Comparison of ENCODE assay signal across 9 cellular contexts in the genomic region with DNA sequence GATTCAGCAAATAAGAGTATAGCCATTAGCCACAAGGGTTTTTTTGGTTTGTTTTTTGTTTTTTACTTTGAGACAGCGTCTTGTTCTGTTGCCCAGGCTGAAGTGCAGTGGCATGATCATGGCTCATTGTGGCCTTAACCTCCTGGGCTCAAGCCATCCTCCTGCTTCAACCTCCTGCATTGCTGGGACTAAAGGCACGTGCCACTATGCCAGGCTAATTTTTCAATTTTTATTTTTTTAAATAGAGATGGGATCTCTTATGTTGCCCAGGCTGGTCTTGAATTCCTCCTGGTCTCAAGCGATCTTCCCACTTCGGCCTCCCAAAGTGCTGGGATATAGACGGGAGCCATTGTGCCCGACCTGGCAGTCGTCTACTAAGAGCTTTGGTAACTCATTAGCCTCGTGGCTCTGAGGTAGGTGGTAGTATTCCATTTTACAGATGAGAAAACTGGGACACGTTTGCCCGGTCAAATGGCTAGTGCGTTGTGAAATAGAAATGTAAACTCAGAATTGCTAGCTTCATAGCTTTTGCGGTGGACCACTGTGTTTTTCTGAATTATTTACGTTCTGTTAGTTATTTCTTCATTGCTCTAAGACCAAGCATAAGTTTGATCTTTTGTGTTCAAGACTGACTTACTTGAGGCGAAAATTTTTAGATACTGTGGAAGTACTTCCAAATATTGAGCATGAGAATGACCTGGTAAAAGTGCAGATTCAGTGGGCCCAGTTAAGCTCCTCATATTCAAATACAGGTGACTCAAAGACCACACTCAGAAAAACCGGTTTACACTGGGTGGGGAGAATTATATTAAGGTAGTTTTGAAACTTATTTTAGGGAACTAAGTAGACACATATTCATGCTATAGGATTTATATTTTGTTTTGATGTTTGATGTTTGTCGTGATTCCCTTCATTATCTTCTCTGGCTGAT. TPM values are rescaled to one million over a fixed set of nuclear protein-coding genes. Genes with fewer than 3 reads are reported as not detected.
A peak's percentile ranks its signal among the peaks of the same experiment; 100 is the strongest.
DNase-seq lines count a peak whose midpoint lies in the region; ATAC-seq and TF ChIP-seq lines count a peak whose summit lies in the region.
"Had no signal": no experiment of that assay in that cellular context is flagged by ENCODE, and none has a peak within 500 bp of the region (broad histone marks: within the 10 kb centered on the region; RNA-seq: fewer than 3 reads in every experiment).

No MANE protein-coding gene starts in this region.

- H3K27ac Mint-ChIP-seq in dendritic cell treated with granulocyte-macrophage colony-stimulating factor and Interleukin-4, amounts not matched to agents 40 ng/mL and 50 ng/mL, for 4 days: peak overlapping the region; percentile 93
- peak overlapping the region; percentile 96 to 98 for H3K27ac Mint-ChIP-seq in natural killer cell

- H3K36me3 Mint-ChIP-seq in dendritic cell treated with granulocyte-macrophage colony-stimulating factor and Interleukin-4, amounts not matched to agents 40 ng/mL and 50 ng/mL, for 4 days (ENCODE audit: low read depth): peaks cover 74% of the 10 kb centered on the region
- H3K36me3 Mint-ChIP-seq in natural killer cell: peaks cover 7% of the 10 kb centered on the region

- POLR2A ChIA-PET in GM10248 (lab: Yijun Ruan, JAX): interaction anchor here (0.6 kb wide), 1 partner anchor 46 kb away, joined by 3 read pairs; no protein-coding TSS in a partner anchor

- intact Hi-C loops in dendritic cell treated with granulocyte-macrophage colony-stimulating factor and Interleukin-4, amounts not matched to agents 40 ng/mL and 50 ng/mL, for 4 days (cut with micrococcal nuclease): loop anchor here (5.0 kb wide), 1 partner anchor 36 kb away; no protein-coding TSS in a partner anchor
- intact Hi-C loops in natural killer cell (cut with micrococcal nuclease): loop anchor here (1.0 kb wide), 1 partner anchor 9 kb away; no protein-coding TSS in a partner anchor

- CTCF ChIA-PET in GM10248 (lab: Yijun Ruan, JAX): interaction anchor here (1.1 to 1.9 kb wide), 2 partner anchors 37 to 104 kb away, joined by 3 to 5 read pairs; no protein-coding TSS in a partner anchor

- no peaks in the 10 kb centered on the region for H3K27me3 Mint-ChIP-seq in dendritic cell treated with granulocyte-macrophage colony-stimulating factor and Interleukin-4, amounts not matched to agents 40 ng/mL and 50 ng/mL, for 4 days
- H3K27me3 Mint-ChIP-seq in natural killer cell (ENCODE audit: low read depth in 2 of 2): no peaks in the 10 kb centered on the region

- H3K4me3 ChIP-seq in LNCaP clone FGC (ENCODE audit: low read depth, low read length): peak overlapping the region; percentile 84

- DNase-seq in LNCaP clone FGC (ENCODE audit: low read depth): no peak
- no peak for DNase-seq in natural killer cell
- DNase-seq in GM10248 (ENCODE audit: extremely low spot score): no peak
- DNase-seq in pons (ENCODE audit: low spot score): no peak
- DNase-seq: pancreas had no signal

- TF ChIP-seq CTCF in C4-2B (conservative IDR thresholded peaks at IDR 0.05): no peak
- no peak for TF ChIP-seq CTCF in LNCaP clone FGC (IDR thresholded peaks at IDR 0.05; ENCODE audit: control insufficient read depth, extremely low read depth, insufficient read depth)
- TF ChIP-seq CTCF in natural killer cell (IDR thresholded peaks at IDR 0.05): no peak
- no peak for TF ChIP-seq CTCF in GM10248 (IDR thresholded peaks at IDR 0.05; ENCODE audit: control extremely low read depth, extremely low read depth, low read depth, missing control alignments)

- H3K4me1 Mint-ChIP-seq in dendritic cell treated with granulocyte-macrophage colony-stimulating factor and Interleukin-4, amounts not matched to agents 40 ng/mL and 50 ng/mL, for 4 days (ENCODE audit: low read depth): peaks cover 39% of the 10 kb centered on the region
- peaks cover 58 to 67% of the 10 kb centered on the region in 2 donors for H3K4me1 Mint-ChIP-seq in natural killer cell

- no peaks in the 10 kb centered on the region for H3K9me3 Mint-ChIP-seq in dendritic cell treated with granulocyte-macrophage colony-stimulating factor and Interleukin-4, amounts not matched to agents 40 ng/mL and 50 ng/mL, for 4 days
- H3K9me3 Mint-ChIP-seq in natural killer cell: no peaks in the 10 kb centered on the region

- ATAC-seq in natural killer cell: no peak
- no peak for ATAC-seq in GM19455 (IDR thresholded peaks at IDR 0.05; ENCODE audit: unreplicated experiment)
- no peak for ATAC-seq in GM18870 (IDR thresholded peaks at IDR 0.05; ENCODE audit: unreplicated experiment)
- ATAC-seq: pancreas had no signal

- H3K27ac ChIP-seq in C4-2B: peak overlapping the region; percentile 42

- peak overlapping the region; percentile 96 for H3K4me3 Mint-ChIP-seq in dendritic cell treated with granulocyte-macrophage colony-stimulating factor and Interleukin-4, amounts not matched to agents 40 ng/mL and 50 ng/mL, for 4 days
- peak overlapping the region; percentile 100 for H3K4me3 Mint-ChIP-seq in natural killer cell

RNA-seq across cellular contexts. Expression of gene PANK2, which starts 2.1 kb away (rescaled TPM):
- total RNA-seq in natural killer cell: 10 to 100 TPM; 50.5 to 74.3 (median 61.3) TPM

RNA-seq across cellular contexts. Expression of gene MAVS, which starts 44.6 kb away (rescaled TPM):
- total RNA-seq in natural killer cell: 10 to 100 TPM; 23.1 to 30.8 (median 26.4) TPM
